Comparison of ENCODE assay signal across 19 cellular contexts in genomic region chr6:145733207-145733606, GRCh38. TPM values are rescaled to one million over a fixed set of nuclear protein-coding genes. Genes with fewer than 3 reads are reported as not detected.
A peak's percentile ranks its signal among the peaks of the same experiment; 100 is the strongest.
DNase-seq lines count a peak whose midpoint lies in the region; ATAC-seq, FAIRE-seq and TF ChIP-seq lines count a peak whose summit lies in the region.
"Had no signal": no experiment of that assay in that cellular context is flagged by ENCODE, and none has a peak within 500 bp of the region (broad histone marks: within the 10 kb centered on the region; RNA-seq: fewer than 3 reads in every experiment).

No MANE protein-coding gene starts in this region.

- peaks cover 0 to 29% (median 9%) of the 10 kb centered on the region in 7 donors for H3K4me1 Mint-ChIP-seq in naive thymus-derived CD4-positive, alpha-beta T cell
- peaks cover 34% of the 10 kb centered on the region for H3K4me1 Mint-ChIP-seq in CD8-positive, alpha-beta T cell (ENCODE audit: low read depth)

- no peak overlapping the region for H3K9ac ChIP-seq in smooth muscle cell (ENCODE audit: low read depth)

- no peak overlapping the region for H3K27ac Mint-ChIP-seq in naive thymus-derived CD4-positive, alpha-beta T cell
- no peak overlapping the region for H3K27ac Mint-ChIP-seq in CD8-positive, alpha-beta T cell
- H3K27ac Mint-ChIP-seq: activated T-cell treated with anti-CD3 and anti-CD28 coated beads, Interleukin-2, amount 50 U/mL, for 72 hours; T-helper 2 cell treated with Interferon-gamma antibody and Interleukin-4, amounts not matched to agents 5 μg/mL and 100 μg/mL, for 36 hours had no signal

- ATAC-seq in left cardiac atrium = no peak
- ATAC-seq in naive thymus-derived CD4-positive, alpha-beta T cell = no peak
- no peak for ATAC-seq in CD8-positive, alpha-beta T cell
- ATAC-seq: activated T-cell treated with anti-CD3 and anti-CD28 coated beads, Interleukin-2, amount 50 U/mL, for 72 hours had no signal

- peak overlapping the region in 1 of 10 donors; percentile 42 for H3K4me3 Mint-ChIP-seq in naive thymus-derived CD4-positive, alpha-beta T cell
- H3K4me3 Mint-ChIP-seq in CD8-positive, alpha-beta T cell = no peak overlapping the region

- TF ChIP-seq CTCF in cardiac muscle cell (IDR thresholded peaks at IDR 0.05; ENCODE audit: low read depth, low read length) = no peak
- no peak for TF ChIP-seq CTCF in smooth muscle cell (IDR thresholded peaks at IDR 0.05; ENCODE audit: borderline replicate concordance, insufficient read depth, poor library complexity, severe bottlenecking)
- no peak for TF ChIP-seq CTCF in CD8-positive, alpha-beta T cell (IDR thresholded peaks at IDR 0.05)

- peaks cover 0 to 14% (median 6%) of the 10 kb centered on the region in 11 donors for H3K9me3 Mint-ChIP-seq in naive thymus-derived CD4-positive, alpha-beta T cell
- peaks cover 8% of the 10 kb centered on the region for H3K9me3 Mint-ChIP-seq in CD8-positive, alpha-beta T cell

- H2AFZ ChIP-seq in smooth muscle cell (ENCODE audit: low read depth) = no peak overlapping the region
- H2AFZ ChIP-seq: PC-9 had no signal

- DNase-seq in cardiac muscle cell (ENCODE audit: low read depth in 1 of 2, low spot score in 1 of 2) (no peak), left cardiac atrium (no peak), RKO (ENCODE audit: low spot score) (peak; percentile 34), frontal cortex (ENCODE audit: low spot score in 2 of 2) (no peak), smooth muscle cell (lab: John Stamatoyannopoulos, UW; ENCODE audit: unreplicated experiment) (no peak), NCI-H2081 treated with DMSO at 0.1 percent for 48 hours (lab: John Stamatoyannopoulos, UW) (no peak)
- DNase-seq in naive thymus-derived CD4-positive, alpha-beta T cell = no peak
- DNase-seq in CD8-positive, alpha-beta T cell = no peak
- DNase-seq: activated CD4-positive, CD25-positive, alpha-beta regulatory T cell treated with anti-CD3 and anti-CD28 coated beads, Interleukin-2, amount 50 U/mL, for 72 hours; activated CD8-positive, alpha-beta memory T cell treated with anti-CD3 and anti-CD28 coated beads for 24 hours; activated naive CD8-positive, alpha-beta T cell treated with anti-CD3 and anti-CD28 coated beads for 36 hours; activated T-cell treated with anti-CD3 and anti-CD28 coated beads, Interleukin-2, amount 50 U/mL, for 72 hours; CD8-positive, alpha-beta memory T cell; cortex of kidney; hypothalamus; PC-9; spleen had no signal

- H3K4me3 ChIP-seq in cardiac muscle cell = peak overlapping the region; percentile 64
- no peak overlapping the region for H3K4me3 ChIP-seq in smooth muscle cell
- no peak overlapping the region for H3K4me3 ChIP-seq in naive thymus-derived CD4-positive, alpha-beta T cell (ENCODE audit: low read length)
- H3K4me3 ChIP-seq in CD8-positive, alpha-beta T cell (ENCODE audit: low read depth, low read length) = no peak overlapping the region
- H3K4me3 ChIP-seq: prostate gland had no signal

- POLR2A ChIA-PET in naive thymus-derived CD4-positive, alpha-beta T cell (lab: Charles Lee) = interaction anchor here (0.6 to 4.5 kb wide), 3 partner anchors 82 to 231 kb away, joined by 3 to 46 read pairs (median 6); partner anchors contain the start of genes FBXO30 and SHPRH
- POLR2A ChIA-PET in CD8-positive, alpha-beta T cell (lab: Charles Lee) = interaction anchor here (0.7 to 1.7 kb wide), 2 partner anchors 82 to 434 kb away, joined by 3 to 6 read pairs; partner anchors contain the start of gene FBXO30

- 97% methylated on average over 1 of the region's 1 CpG for WGBS in smooth muscle cell (ENCODE audit: low lambda C conversion rate)

- intact Hi-C loops in left cardiac atrium (cut with DNase I) = loop anchor here in 1 of 2 donors (10.0 kb wide), 1 partner anchor 82 kb away; the partner anchor contains the start of gene FBXO30
- intact Hi-C loops in naive thymus-derived CD4-positive, alpha-beta T cell (cut with micrococcal nuclease) = loop anchor here (5.0 to 10.0 kb wide), 6 partner anchors 152 to 1668 kb away; partner anchors contain the start of gene STXBP5 (in 1 of the 2)
- intact Hi-C loops in CD8-positive, alpha-beta T cell (cut with DNase I, micrococcal nuclease) = loop anchor here (10.0 kb wide), 3 partner anchors 152 to 1888 kb away; partner anchors contain the start of genes STXBP5 (in 2 of the 2) and LTV1 (in 1 of the 2)

- CTCF ChIA-PET in naive thymus-derived CD4-positive, alpha-beta T cell (lab: Charles Lee) = no interaction called here
- CTCF ChIA-PET in CD8-positive, alpha-beta T cell (lab: Charles Lee) = no interaction called here

- H3K27me3 Mint-ChIP-seq in naive thymus-derived CD4-positive, alpha-beta T cell = no peaks in the 10 kb centered on the region
- H3K27me3 Mint-ChIP-seq in CD8-positive, alpha-beta T cell (ENCODE audit: low read depth) = no peaks in the 10 kb centered on the region
- H3K27me3 Mint-ChIP-seq: activated naive CD8-positive, alpha-beta T cell treated with anti-CD3 and anti-CD28 coated beads for 36 hours; CD8-positive, alpha-beta memory T cell had no signal

- H3K4me2 ChIP-seq in smooth muscle cell = no peak overlapping the region

- peak; percentile 58 for FAIRE-seq in frontal cortex (lab: Jason Lieb, UNC)

- peaks cover 14% of the 10 kb centered on the region for H3F3A ChIP-seq in smooth muscle cell (ENCODE audit: low read depth)

- no peaks in the 10 kb centered on the region for H3K79me2 ChIP-seq in smooth muscle cell (ENCODE audit: low read depth)

- H3K4me1 ChIP-seq in cardiac muscle cell (ENCODE audit: low read depth) (peaks cover 24% of the 10 kb centered on the region), smooth muscle cell (ENCODE audit: low read depth) (peaks cover 19% of the 10 kb centered on the region)
- peaks cover 0 to 5% of the 10 kb centered on the region in 2 donors for H3K4me1 ChIP-seq in naive thymus-derived CD4-positive, alpha-beta T cell (ENCODE audit: control insufficient read depth in 2 of 2, insufficient read depth in 2 of 2, low read length in 2 of 2)
- H3K4me1 ChIP-seq in CD8-positive, alpha-beta T cell (ENCODE audit: insufficient read depth, low read length) = peaks cover 19% of the 10 kb centered on the region
- H3K4me1 ChIP-seq: prostate gland had no signal

- H3K27ac ChIP-seq in cardiac muscle cell (no peak overlapping the region), smooth muscle cell (ENCODE audit: low read depth) (no peak overlapping the region)
- no peak overlapping the region for H3K27ac ChIP-seq in naive thymus-derived CD4-positive, alpha-beta T cell (ENCODE audit: low read depth, low read length)
- H3K27ac ChIP-seq in CD8-positive, alpha-beta T cell (ENCODE audit: low read depth, low read length) = no peak overlapping the region
- H3K27ac ChIP-seq: PC-9, prostate gland had no signal

- H4K20me1 ChIP-seq in smooth muscle cell (ENCODE audit: low read depth) = no peaks in the 10 kb centered on the region

- H3K27me3 ChIP-seq in cardiac muscle cell (no peaks in the 10 kb centered on the region), smooth muscle cell (ENCODE audit: low read depth) (no peaks in the 10 kb centered on the region)
- no peaks in the 10 kb centered on the region for H3K27me3 ChIP-seq in naive thymus-derived CD4-positive, alpha-beta T cell (ENCODE audit: control insufficient read depth in 2 of 2, insufficient read depth in 2 of 2, low read length in 2 of 2)
- H3K27me3 ChIP-seq in CD8-positive, alpha-beta T cell (ENCODE audit: insufficient read depth, low read length) = no peaks in the 10 kb centered on the region
- H3K27me3 ChIP-seq: spleen had no signal

- H3K36me3 ChIP-seq in cardiac muscle cell = no peaks in the 10 kb centered on the region
- H3K36me3 ChIP-seq in smooth muscle cell (ENCODE audit: low read depth) = no peaks in the 10 kb centered on the region
- H3K36me3 ChIP-seq in naive thymus-derived CD4-positive, alpha-beta T cell (ENCODE audit: control insufficient read depth in 2 of 3, insufficient read depth in 3 of 3, low read length in 3 of 3) = no peaks in the 10 kb centered on the region
- H3K36me3 ChIP-seq in CD8-positive, alpha-beta T cell (ENCODE audit: insufficient read depth, low read length) = no peaks in the 10 kb centered on the region
- H3K36me3 ChIP-seq: prostate gland had no signal

- no peaks in the 10 kb centered on the region for H3K9me3 ChIP-seq in cardiac muscle cell (ENCODE audit: low read depth)
- H3K9me3 ChIP-seq in smooth muscle cell (replicated peaks; ENCODE audit: low read depth) = no peaks in the 10 kb centered on the region
- peaks cover 0 to 7% (median 0%) of the 10 kb centered on the region in 3 experiments for H3K9me3 ChIP-seq in naive thymus-derived CD4-positive, alpha-beta T cell (ENCODE audit: control insufficient read depth in 2 of 3, low read length in 3 of 3)
- no peaks in the 10 kb centered on the region for H3K9me3 ChIP-seq in CD8-positive, alpha-beta T cell (ENCODE audit: low read length)
- H3K9me3 ChIP-seq: prostate gland had no signal

- peaks cover 8 to 19% (median 14%) of the 10 kb centered on the region in 5 donors for H3K36me3 Mint-ChIP-seq in naive thymus-derived CD4-positive, alpha-beta T cell
- H3K36me3 Mint-ChIP-seq in CD8-positive, alpha-beta T cell = peaks cover 21% of the 10 kb centered on the region

RNA-seq across cellular contexts. Expression of gene EPM2A, which starts 2.1 kb away (rescaled TPM):
- total RNA-seq in cardiac muscle cell = 27.4 and 28.3 TPM in 2 replicates
- polyA plus RNA-seq in cardiac muscle cell = 23.1 and 23.5 TPM in 2 replicates
- total RNA-seq in left cardiac atrium = 10 to 100 TPM; 28.8 to 29.5 TPM
- total RNA-seq in frontal cortex = 17.5 TPM
- 5.1 and 5.3 TPM in 2 replicates for total RNA-seq in smooth muscle cell
- polyA plus RNA-seq in smooth muscle cell = 2.0 and 2.8 TPM in 2 replicates
- 10 to 100 TPM in 4 of 5 experiments, 1 to 10 TPM in 1; 3.7 to 18.0 (median 13.4) TPM for total RNA-seq in naive thymus-derived CD4-positive, alpha-beta T cell
- polyA plus RNA-seq in naive thymus-derived CD4-positive, alpha-beta T cell = 1 to 10 TPM; 5.2 to 7.6 TPM
- total RNA-seq in CD8-positive, alpha-beta T cell = 10 to 100 TPM in 1 of 2 experiments, 1 to 10 TPM in 1; 7.5 to 10.3 TPM
